In the genomic region with DNA sequence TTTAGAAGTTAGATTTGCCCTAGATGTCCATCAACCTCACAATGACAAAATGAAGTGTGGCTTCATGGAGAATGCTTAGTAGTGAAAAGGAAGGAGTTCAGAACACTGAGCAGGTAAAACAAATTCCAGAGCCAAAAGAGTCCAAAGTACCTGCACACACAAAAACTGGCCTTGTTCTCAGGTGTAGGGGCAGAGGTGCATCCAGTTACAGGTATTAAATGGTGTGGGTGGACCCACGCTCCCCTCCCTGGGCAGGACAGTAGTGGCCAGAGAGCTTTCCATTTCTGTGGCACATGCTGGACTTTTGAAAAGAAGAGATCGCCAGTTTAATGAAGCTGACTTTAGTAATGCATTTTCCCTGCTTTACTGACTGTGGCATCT, we compare ENCODE assay signal across 24 cellular contexts.
"Had no signal": no experiment of that assay in that cellular context is flagged by ENCODE, and none has a peak within 500 bp of the region (broad histone marks: within the 10 kb centered on the region; RNA-seq: fewer than 3 reads in every experiment).

No MANE protein-coding gene starts in this region.

- H3K4me3 Mint-ChIP-seq: activated T-cell treated with anti-CD3 and anti-CD28 coated beads, Interleukin-2, amount 50 U/mL, for 4 hours; memory B cell; natural killer cell treated with Interleukin-12 subunit alpha and Interleukin-12 subunit beta and Interleukin-15 and Interleukin-18, amount 100 ng/mL, for 72 hours; stimulated activated naive CD8-positive, alpha-beta T cell treated with anti-CD3 and anti-CD28 coated beads, Interleukin-15, amount 100 ng/mL, for 72 hours; T-cell had no signal

- H3K4me3 ChIP-seq: cardiac muscle cell, esophagus squamous epithelium, heart right ventricle, right atrium auricular region, skin epidermis, vagina had no signal

- DNase-seq: activated CD4-positive, alpha-beta T cell treated with anti-CD3 and anti-CD28 coated beads, Interleukin-2, amount 50 U/mL, for 4 hours; activated T-cell treated with anti-CD3 and anti-CD28 coated beads, Interleukin-2, amount 50 U/mL, for 4 hours; amygdala; dermis blood vessel endothelial cell; effector memory CD4-positive, alpha-beta T cell; esophagus squamous epithelium; heart right ventricle; kidney glomerular epithelial cell; occipital lobe; SK-N-SH; stimulated activated CD4-positive, alpha-beta T cell treated with anti-CD3 and anti-CD28 coated beads, Interleukin-15, amount 100 ng/mL, for 24 hours; stimulated activated CD4-positive, alpha-beta T cell treated with anti-CD3 and anti-CD28 coated beads, Interleukin-2, amount 100 ng/mL, for 48 hours; T-helper 9 cell had no signal

- H3K27ac Mint-ChIP-seq: memory B cell; natural killer cell treated with Interleukin-12 subunit alpha and Interleukin-12 subunit beta and Interleukin-15 and Interleukin-18, amount 100 ng/mL, for 72 hours had no signal

- H3K27me3 Mint-ChIP-seq: memory B cell; natural killer cell treated with Interleukin-12 subunit alpha and Interleukin-12 subunit beta and Interleukin-15 and Interleukin-18, amount 100 ng/mL, for 72 hours; stimulated activated naive CD8-positive, alpha-beta T cell treated with anti-CD3 and anti-CD28 coated beads, Interleukin-15, amount 100 ng/mL, for 72 hours; T-cell had no signal

- H3K9me3 ChIP-seq: esophagus squamous epithelium, heart right ventricle, right atrium auricular region, SK-N-SH, vagina had no signal

- ATAC-seq: activated CD4-positive, CD25-positive, alpha-beta regulatory T cell treated with anti-CD3 and anti-CD28 coated beads, Interleukin-2, amount 50 U/mL, for 24 hours; heart right ventricle; left ventricle myocardium superior; stimulated activated naive CD8-positive, alpha-beta T cell treated with anti-CD3 and anti-CD28 coated beads, Interleukin-15, amount 100 ng/mL, for 72 hours had no signal

- H3K4me1 Mint-ChIP-seq: memory B cell had no signal

- H3K9me3 Mint-ChIP-seq: activated naive CD4-positive, alpha-beta T cell treated with anti-CD3 and anti-CD28 coated beads, Interleukin-2, amount 50 U/mL, for 72 hours; activated T-cell treated with anti-CD3 and anti-CD28 coated beads, Interleukin-2, amount 50 U/mL, for 4 hours; memory B cell; natural killer cell treated with Interleukin-12 subunit alpha and Interleukin-12 subunit beta and Interleukin-15 and Interleukin-18, amount 100 ng/mL, for 72 hours; stimulated activated naive CD8-positive, alpha-beta T cell treated with anti-CD3 and anti-CD28 coated beads, Interleukin-15, amount 100 ng/mL, for 72 hours; T-cell had no signal
